In genomic region chr1:193120604-193121166, GRCh38 we compare ENCODE assay signal across 9 cellular contexts. TPM values are rescaled to one million over a fixed set of nuclear protein-coding genes. Genes with fewer than 3 reads are reported as not detected.
DNase-seq lines count a peak whose midpoint lies in the region; ATAC-seq and TF ChIP-seq lines count a peak whose summit lies in the region.
"Had no signal": no experiment of that assay in that cellular context is flagged by ENCODE, and none has a peak within 500 bp of the region (broad histone marks: within the 10 kb centered on the region; RNA-seq: fewer than 3 reads in every experiment).

No MANE protein-coding gene starts in this region.

- peaks cover 13% of the 10 kb centered on the region for H3K27me3 ChIP-seq in iPS-15b (ENCODE audit: control insufficient read depth, insufficient read depth, low read length)
- no peaks in the 10 kb centered on the region for H3K27me3 ChIP-seq in upper lobe of left lung

- H3K9me3 ChIP-seq in iPS-15b (ENCODE audit: control insufficient read depth, insufficient read depth, low read length) = no peaks in the 10 kb centered on the region
- H3K9me3 ChIP-seq in upper lobe of left lung = no peaks in the 10 kb centered on the region

- H3K9me3 Mint-ChIP-seq in activated T-cell treated with anti-CD3 and anti-CD28 coated beads, Interleukin-2, amount 50 U/mL, for 24 hours = no peaks in the 10 kb centered on the region
- H3K9me3 Mint-ChIP-seq in WTC11 = no peaks in the 10 kb centered on the region
- H3K9me3 Mint-ChIP-seq in stimulated activated naive CD8-positive, alpha-beta T cell treated with anti-CD3 and anti-CD28 coated beads, Interleukin-15, amount 100 ng/mL, for 72 hours = no peaks in the 10 kb centered on the region

- CTCF ChIA-PET in WTC11 (lab: Charles Lee) = interaction anchor here (2.1 to 2.8 kb wide), 2 partner anchors 50 to 647 kb away, joined by 4 to 15 read pairs; no protein-coding TSS in a partner anchor

- peak overlapping the region; percentile 91 for H3K4me3 Mint-ChIP-seq in activated T-cell treated with anti-CD3 and anti-CD28 coated beads, Interleukin-2, amount 50 U/mL, for 24 hours
- H3K4me3 Mint-ChIP-seq in WTC11 = peak overlapping the region; percentile 93
- peak overlapping the region; percentile 94 for H3K4me3 Mint-ChIP-seq in stimulated activated naive CD8-positive, alpha-beta T cell treated with anti-CD3 and anti-CD28 coated beads, Interleukin-15, amount 100 ng/mL, for 72 hours

- TF ChIP-seq POLR2A in upper lobe of left lung (IDR thresholded peaks at IDR 0.05) = no peak

- no peak for ATAC-seq in WTC11
- ATAC-seq in stimulated activated naive CD8-positive, alpha-beta T cell treated with anti-CD3 and anti-CD28 coated beads, Interleukin-15, amount 100 ng/mL, for 72 hours = no peak
- no peak for ATAC-seq in HG02970 (IDR thresholded peaks at IDR 0.05; ENCODE audit: low FRiP score, unreplicated experiment)
- no peak for ATAC-seq in upper lobe of left lung (ENCODE audit: low FRiP score in 2 of 2)

- H3K4me3 ChIP-seq in iPS-15b (ENCODE audit: low read depth, low read length) (peak overlapping the region; percentile 92), upper lobe of left lung (peak overlapping the region in 2 of 4 donors; percentile 76 to 79)

- H3K9ac ChIP-seq in iPS-15b (ENCODE audit: low read depth, low read length) = no peak overlapping the region

- no peak for DNase-seq in activated T-cell treated with anti-CD3 and anti-CD28 coated beads, Interleukin-2, amount 50 U/mL, for 24 hours
- no peak for DNase-seq in activated T-cell treated with anti-CD3 and anti-CD28 coated beads, Interleukin-2, amount 50 U/mL, for 1 hour
- DNase-seq in WTC11 (ENCODE audit: low spot score) = no peak
- no peak for DNase-seq in stimulated activated naive CD8-positive, alpha-beta T cell treated with anti-CD3 and anti-CD28 coated beads, Interleukin-15, amount 100 ng/mL, for 72 hours
- DNase-seq in SHP77 treated with DMSO at 0.1 percent for 48 hours (lab: John Stamatoyannopoulos, UW) = no peak
- no peak for DNase-seq in upper lobe of left lung
- DNase-seq: NCI-H2171 had no signal

- no peak overlapping the region for H3K27ac ChIP-seq in upper lobe of left lung

- peaks cover 30% of the 10 kb centered on the region for H3K36me3 Mint-ChIP-seq in activated T-cell treated with anti-CD3 and anti-CD28 coated beads, Interleukin-2, amount 50 U/mL, for 24 hours (ENCODE audit: low read depth)
- H3K36me3 Mint-ChIP-seq in WTC11 = peaks cover 6% of the 10 kb centered on the region

- no peak for TF ChIP-seq CTCF in WTC11 (IDR thresholded peaks at IDR 0.05)
- no peak for TF ChIP-seq CTCF in upper lobe of left lung (IDR thresholded peaks at IDR 0.05)

- H3K27ac Mint-ChIP-seq in activated T-cell treated with anti-CD3 and anti-CD28 coated beads, Interleukin-2, amount 50 U/mL, for 24 hours = peak overlapping the region; percentile 95
- H3K27ac Mint-ChIP-seq in WTC11 = no peak overlapping the region; the same call in 1 of the 2 replicates
- no peak overlapping the region for H3K27ac Mint-ChIP-seq in stimulated activated naive CD8-positive, alpha-beta T cell treated with anti-CD3 and anti-CD28 coated beads, Interleukin-15, amount 100 ng/mL, for 72 hours

- TF ChIP-seq EP300 in upper lobe of left lung (IDR thresholded peaks at IDR 0.05) = no peak

- peaks cover 8% of the 10 kb centered on the region for H3K36me3 ChIP-seq in iPS-15b (ENCODE audit: control insufficient read depth, insufficient read depth, low read length)
- H3K36me3 ChIP-seq in upper lobe of left lung = peaks cover 0 to 7% (median 0%) of the 10 kb centered on the region in 4 donors

- no peaks in the 10 kb centered on the region for H3K27me3 Mint-ChIP-seq in activated T-cell treated with anti-CD3 and anti-CD28 coated beads, Interleukin-2, amount 50 U/mL, for 24 hours
- no peaks in the 10 kb centered on the region; the same call in none of the 2 replicates for H3K27me3 Mint-ChIP-seq in WTC11 (ENCODE audit: low read depth)
- H3K27me3 Mint-ChIP-seq in stimulated activated naive CD8-positive, alpha-beta T cell treated with anti-CD3 and anti-CD28 coated beads, Interleukin-15, amount 100 ng/mL, for 72 hours = no peaks in the 10 kb centered on the region

- H3K4me1 ChIP-seq in iPS-15b (ENCODE audit: control insufficient read depth, insufficient read depth, low read length) = peaks cover 2% of the 10 kb centered on the region
- peaks cover 12 to 21% (median 18%) of the 10 kb centered on the region in 4 donors for H3K4me1 ChIP-seq in upper lobe of left lung

- WGBS in upper lobe of left lung, 2 donors = 77 to 84% methylated on average over 6 of the region's 6 CpGs

- peaks cover 36% of the 10 kb centered on the region for H3K4me1 Mint-ChIP-seq in activated T-cell treated with anti-CD3 and anti-CD28 coated beads, Interleukin-2, amount 50 U/mL, for 24 hours (ENCODE audit: low read depth)
- H3K4me1 Mint-ChIP-seq in WTC11 = peaks cover 16% of the 10 kb centered on the region
- H3K4me1 Mint-ChIP-seq in stimulated activated naive CD8-positive, alpha-beta T cell treated with anti-CD3 and anti-CD28 coated beads, Interleukin-15, amount 100 ng/mL, for 72 hours = peaks cover 52% of the 10 kb centered on the region

- POLR2A ChIA-PET in WTC11 (lab: Charles Lee) = interaction anchor here (1.1 kb wide), 1 partner anchor 62 kb away, joined by 6 read pairs; the partner anchor contains the start of genes RO60 and UCHL5

TF ChIP-seq in WTC11, 78 proteins besides CTCF, POLR2A, EP300 and RAD21 (continues in another document):
- TF ChIP-seq ZNF219 (CRISPR knock-in tag; IDR thresholded peaks at IDR 0.05; ENCODE audit: borderline replicate concordance) (no peak), NFATC4 (CRISPR knock-in tag; IDR thresholded peaks at IDR 0.05) (no peak), GABPB1 (CRISPR knock-in tag; IDR thresholded peaks at IDR 0.05) (no peak), ZBTB21 (CRISPR knock-in tag; IDR thresholded peaks at IDR 0.05; ENCODE audit: borderline replicate concordance) (no peak), E2F5 (CRISPR knock-in tag; IDR thresholded peaks at IDR 0.05) (no peak), E2F4 (CRISPR knock-in tag; IDR thresholded peaks at IDR 0.05; ENCODE audit: borderline replicate concordance, low read depth) (no peak), CBFB (CRISPR knock-in tag; IDR thresholded peaks at IDR 0.05; ENCODE audit: low read depth) (no peak), RORB (CRISPR knock-in tag; IDR thresholded peaks at IDR 0.05) (no peak), SP1 (CRISPR knock-in tag; conservative IDR thresholded peaks at IDR 0.05) (no peak), ZNF671 (CRISPR knock-in tag; IDR thresholded peaks at IDR 0.05) (no peak), CDX4 (CRISPR knock-in tag; IDR thresholded peaks at IDR 0.05; ENCODE audit: borderline replicate concordance) (no peak), ZNF281 (CRISPR knock-in tag; IDR thresholded peaks at IDR 0.05) (no peak)

RNA-seq across cellular contexts. Expression of gene CDC73, which starts 1.1 kb away (rescaled TPM):
- total RNA-seq in WTC11 (2021) (50.7 to 57.1 TPM (median 51.6 TPM) in 3 replicates), upper lobe of left lung (10 to 100 TPM; 35.1 to 77.5 (median 47.5) TPM)

RNA-seq across cellular contexts. Expression of gene GLRX2, which starts 15.5 kb away (rescaled TPM):
- 8.4 to 9.9 TPM (median 8.6 TPM) in 3 replicates for total RNA-seq in WTC11 (2021)
- 10 to 100 TPM in 2 of 6 donors, 1 to 10 TPM in 4; 1.4 to 18.6 (median 6.6) TPM for total RNA-seq in upper lobe of left lung
